Comparison of ENCODE assay signal across 8 cellular contexts in the genomic region with DNA sequence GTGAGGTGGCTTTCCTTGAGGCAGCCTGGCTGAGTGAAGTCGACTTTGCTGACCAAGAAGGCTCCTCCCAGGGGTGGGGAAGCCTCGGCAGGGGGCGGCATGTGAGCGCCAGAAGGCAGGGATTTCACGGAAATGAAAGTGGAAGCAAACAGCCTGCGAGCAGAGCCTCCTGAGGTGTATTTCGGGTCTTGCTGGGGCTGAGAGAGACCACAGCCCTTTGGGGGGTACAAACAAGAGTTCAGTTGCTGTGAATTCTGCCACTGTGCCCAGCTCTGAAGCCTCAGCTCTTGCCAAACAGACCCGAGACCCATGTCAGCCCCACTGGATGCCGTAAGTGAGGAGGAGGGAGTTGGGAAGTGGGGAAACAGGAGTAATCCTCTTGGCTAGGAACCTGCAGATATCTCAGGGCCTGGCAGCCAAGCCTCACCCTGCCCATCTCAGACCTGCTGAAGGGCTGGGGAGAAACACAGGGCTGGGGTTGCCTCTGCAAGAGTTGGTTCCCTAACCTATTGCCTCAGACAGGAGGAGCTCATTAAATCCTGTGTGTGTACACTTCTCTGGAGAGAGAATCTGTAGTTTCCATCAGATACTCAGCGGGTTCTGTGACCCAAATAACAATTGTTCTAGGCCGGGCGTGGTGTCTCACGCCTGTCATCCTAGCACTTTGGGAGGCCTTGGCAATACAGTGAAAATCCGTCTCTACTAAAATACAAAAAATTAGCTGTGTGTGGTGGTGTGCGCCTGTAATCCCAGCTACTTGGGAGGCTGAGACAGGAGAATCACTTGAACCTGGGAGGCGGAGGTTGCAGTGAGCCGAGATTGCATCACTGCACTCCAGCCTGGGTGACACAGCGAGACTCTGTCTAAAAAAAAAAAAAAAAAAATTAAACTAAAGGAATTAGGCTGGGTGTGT. TPM values are rescaled to one million over a fixed set of nuclear protein-coding genes. Genes with fewer than 3 reads are reported as not detected.
DNase-seq lines count a peak whose midpoint lies in the region; ATAC-seq and TF ChIP-seq lines count a peak whose summit lies in the region.

A gene (plus strand): TSS at position 146 of the 913 bp plus-strand sequence. CDS start 164 bp downstream, at position 310.

- TF ChIP-seq CTCF in vagina (IDR thresholded peaks at IDR 0.05), result peak; percentile 21 to 85 (median 36)

- H3K36me3 ChIP-seq in vagina, result peaks cover 0 to 22% of the 10 kb centered on the region in 2 donors

- peak; percentile 81 for ATAC-seq in GM21390 (IDR thresholded peaks at IDR 0.05; ENCODE audit: unreplicated experiment)
- peak; percentile 91 for ATAC-seq in left ventricle myocardium superior

- no peaks in the 10 kb centered on the region for H3K9me3 ChIP-seq in vagina

- peaks cover 50% of the 10 kb centered on the region for H3K4me1 ChIP-seq in vagina

- peak in 1 of 2 donors; percentile 34 for TF ChIP-seq POLR2A in vagina (IDR thresholded peaks at IDR 0.05)

- peak within 1 kb of the TSS; percentile 88 for H3K27ac ChIP-seq in vagina

- intact Hi-C loops in left ventricle myocardium superior (cut with micrococcal nuclease) (no loop called here), vagina (cut with DNase I) (no loop called here)

- DNase-seq in COR-L47 (lab: John Stamatoyannopoulos, UW) (peak; percentile 55), M059J (ENCODE audit: low read depth) (peak; percentile 89), T-helper 2 cell (peak; percentile 52 to 92 (median 73)), amniotic stem cell (lab: John Stamatoyannopoulos, UW) (peak; percentile 17), left ventricle myocardium superior (peak; percentile 87), renal cortical epithelial cell (ENCODE audit: low read depth) (peak; percentile 80), vagina (ENCODE audit: extremely low spot score in 2 of 2) (peak in 1 of 2 donors; percentile 94)

- H3K4me3 ChIP-seq in vagina, result peak within 1 kb of the TSS; percentile 64 to 78

- H3K27me3 ChIP-seq in vagina, result no peaks in the 10 kb centered on the region

RNA-seq across cellular contexts. Expression of the gene that starts here (rescaled TPM):
- total RNA-seq in M059J (2014; rRNA removed; shearing (Covaris generic)), result 206 and 256 TPM in 2 replicates
- total RNA-seq in left ventricle myocardium superior, result 13.2 TPM
- total RNA-seq in renal cortical epithelial cell, result 14.9 and 42.4 TPM in 2 replicates
- 15.2 TPM for total RNA-seq in vagina
